Comparison of ENCODE assay signal across 13 cellular contexts in the genomic region with DNA sequence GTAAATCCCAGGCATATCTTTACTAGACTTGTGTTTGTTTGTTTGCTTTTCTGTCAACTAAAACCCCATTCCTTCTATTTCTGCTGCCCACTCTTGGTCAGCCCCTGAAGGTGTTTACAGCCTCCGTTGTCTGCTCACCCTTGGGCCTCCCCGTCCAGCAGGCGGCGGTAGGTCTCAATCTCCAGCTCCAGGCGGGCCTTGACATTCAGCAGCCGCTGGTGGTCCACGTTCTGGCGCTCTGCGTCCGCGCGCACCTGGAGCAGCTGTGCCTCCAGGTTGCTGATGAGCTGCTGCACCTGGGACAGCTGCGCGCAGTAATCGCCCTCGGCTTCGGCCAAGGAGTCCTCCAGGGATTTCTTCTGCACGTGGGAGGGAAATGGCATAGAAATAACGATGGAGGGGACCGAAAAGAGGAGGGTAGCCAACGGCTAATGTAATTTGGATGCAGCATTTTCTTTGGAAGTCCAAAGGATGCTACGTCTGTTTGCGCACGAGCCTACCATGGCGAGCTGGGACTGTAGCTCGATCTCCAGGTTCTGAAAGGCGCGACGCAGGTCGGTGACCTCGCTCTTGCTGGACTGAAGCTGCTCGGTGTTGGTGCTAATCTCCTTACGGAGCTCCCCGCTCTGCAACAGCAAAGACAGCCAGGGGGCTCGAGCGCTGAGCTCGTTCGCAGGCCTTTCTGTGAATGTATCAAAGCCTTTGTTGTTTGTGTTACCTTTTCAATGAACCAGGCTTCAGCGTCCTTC. TPM values are rescaled to one million over a fixed set of nuclear protein-coding genes. Genes with fewer than 3 reads are reported as not detected.
DNase-seq lines count a peak whose midpoint lies in the region; FAIRE-seq and TF ChIP-seq lines count a peak whose summit lies in the region.
"Had no signal": no experiment of that assay in that cellular context is flagged by ENCODE, and none has a peak within 500 bp of the region (broad histone marks: within the 10 kb centered on the region; RNA-seq: fewer than 3 reads in every experiment).

No MANE protein-coding gene starts in this region.

- H2BK20ac ChIP-seq in H1 (ENCODE audit: low read length), result no peak overlapping the region

- H3K4me3 ChIP-seq in H1 (ENCODE audit: extremely low read depth in 1 of 4, insufficient read depth in 2 of 4, low read depth in 3 of 4, low read length in 4 of 4), result no peak overlapping the region
- H3K4me3 ChIP-seq: A549 had no signal

- no peaks in the 10 kb centered on the region; the same call in 1 of the 2 replicates for H3K23me2 ChIP-seq in H1 (ENCODE audit: low read depth, low read length)

- H4K8ac ChIP-seq in H1 (ENCODE audit: extremely low read depth, insufficient read depth, low read length), result no peak overlapping the region

- no peak overlapping the region for H4K91ac ChIP-seq in H1 (replicated peaks; ENCODE audit: insufficient read length, low read length)

- no peaks in the 10 kb centered on the region for H3K9me3 Mint-ChIP-seq in neural crest cell

- H3K56ac ChIP-seq in H1 (replicated peaks; ENCODE audit: insufficient read length, low read depth, low read length), result no peak overlapping the region

- no peaks in the 10 kb centered on the region for H3K4me1 Mint-ChIP-seq in neural crest cell

- TF ChIP-seq RAD21 in H1 (IDR thresholded peaks at IDR 0.05 in 1 of 2, conservative IDR thresholded peaks at IDR 0.05 in 1 of 2; ENCODE audit: low read depth in 2 of 2, low read length in 2 of 2), result peak; percentile 81 to 88

- no peaks in the 10 kb centered on the region for H4K20me1 ChIP-seq in H1 (replicated peaks in 1 of 2; ENCODE audit: control insufficient read depth in 1 of 2, insufficient read depth in 2 of 2, low read length in 2 of 2)

- no peaks in the 10 kb centered on the region; a peak in 1 of 7 replicates for H3K4me1 ChIP-seq in H1 (replicated peaks in 1 of 4; ENCODE audit: control insufficient read depth in 3 of 4, insufficient read depth in 4 of 4, low read length in 3 of 4)

- H3K4ac ChIP-seq in H1 (replicated peaks; ENCODE audit: insufficient read length, low read depth, low read length), result no peak overlapping the region

- no peak overlapping the region for H3K27ac ChIP-seq in H1 (ENCODE audit: low read depth, low read length)

- H3K79me2 ChIP-seq in H1 (ENCODE audit: control insufficient read depth in 1 of 2, insufficient read depth in 2 of 2, low read length in 2 of 2), result no peaks in the 10 kb centered on the region

- 59% methylated on average over 39 of the region's 39 CpGs; no CpG with 5 or more reads in 1 of the 2 experiments for WGBS in H1 (ENCODE audit: extremely low coverage in 1 of 2, insufficient coverage in 1 of 2, insufficient read length in 1 of 2, insufficient replicate concordance in 2 of 2, low coverage in 1 of 2, low lambda C conversion rate in 2 of 2, missing lambda C conversion rate in 1 of 2), 2 experiments

- no peak overlapping the region for H3K23ac ChIP-seq in H1 (ENCODE audit: insufficient read length)

- no peaks in the 10 kb centered on the region for H3K36me3 Mint-ChIP-seq in neural crest cell (ENCODE audit: low read depth)

- H2BK15ac ChIP-seq in H1 (ENCODE audit: low read length), result peak overlapping the region; percentile 4; the same call in 1 of the 2 replicates

- TF ChIP-seq CTCF in LNCAP (IDR thresholded peaks at IDR 0.05) (0 out of 2 replicates have a peak, but pooled peaks have one; percentile 10), H1 (IDR thresholded peaks at IDR 0.05; ENCODE audit: control extremely low read depth in 1 of 3, insufficient read depth in 1 of 3, low read depth in 1 of 3, low read length in 3 of 3) (peak; percentile 80 to 96 (median 95)), neural crest cell (conservative IDR thresholded peaks at IDR 0.05) (peak; percentile 39)

- peak; percentile 17 for DNase-seq in NCI-H748 (lab: John Stamatoyannopoulos, UW; ENCODE audit: unreplicated experiment)
- DNase-seq in NCI-H748 treated with DMSO at 0.1 percent for 48 hours (lab: John Stamatoyannopoulos, UW), result no peak
- DNase-seq in H1 (ENCODE audit: low read depth in 1 of 2, low spot score in 2 of 2), result peak; percentile 66 to 91
- peak; percentile 22 for DNase-seq in neural crest cell (ENCODE audit: low read depth, low spot score)
- DNase-seq in UCSD-AML1 (lab: John Stamatoyannopoulos, UW; ENCODE audit: unreplicated experiment), result no peak
- no peak for DNase-seq in NCI-H1694 treated with DMSO at 0.1 percent for 48 hours (lab: John Stamatoyannopoulos, UW)
- no peak for DNase-seq in NCI-H446 treated with DMSO at 0.1 percent for 48 hours (lab: John Stamatoyannopoulos, UW)
- DNase-seq: anterior cingulate cortex, mammary epithelial cell, NCI-H2029 had no signal

- H2BK120ac ChIP-seq in H1 (replicated peaks; ENCODE audit: low read depth, low read length), result no peak overlapping the region

- 0 out of 4 replicates have a peak overlapping the region, but pooled peaks of 1 of the 2 experiments have one; percentile 22 for H3K4me2 ChIP-seq in H1 (ENCODE audit: insufficient read depth in 1 of 2, low read depth in 2 of 2, low read length in 2 of 2)
- H3K4me2 ChIP-seq: A549 had no signal

- no peak overlapping the region for H3K9ac ChIP-seq in H1 (replicated peaks in 1 of 4; ENCODE audit: extremely low read depth in 1 of 4, low read depth in 3 of 4, low read length in 3 of 4)

- H3K27ac Mint-ChIP-seq in neural crest cell (ENCODE audit: unreplicated experiment), result no peak overlapping the region

- no peak overlapping the region for H3K14ac ChIP-seq in H1 (ENCODE audit: insufficient read length)

- no peak overlapping the region for H4K5ac ChIP-seq in H1 (ENCODE audit: insufficient read length, low read depth, low read length)

- no peak for TF ChIP-seq POLR2A in H1 (IDR thresholded peaks at IDR 0.05; ENCODE audit: control extremely low read depth in 1 of 2, low read depth in 2 of 2, low read length in 2 of 2)

- H3K4me3 Mint-ChIP-seq in neural crest cell, result no peak overlapping the region

- peak overlapping the region; percentile 95 for H2AFZ ChIP-seq in H1 (ENCODE audit: low read length)

- H3K27me3 Mint-ChIP-seq in neural crest cell (ENCODE audit: low read depth), result peaks cover 10% of the 10 kb centered on the region

- H2AK5ac ChIP-seq in H1 (ENCODE audit: low read depth, low read length), result no peak overlapping the region

- H3K79me1 ChIP-seq in H1 (ENCODE audit: low read depth, low read length), result no peaks in the 10 kb centered on the region

- CTCF ChIA-PET in H1 (lab: Charles Lee; ENCODE audit: partially characterized antibody), result interaction anchor here (0.6 to 2.8 kb wide), 33 partner anchors 8 to 803 kb away, joined by 3 to 11 read pairs (median 4); partner anchors contain the start of genes KRT20 and KRT32

- H3K9me3 ChIP-seq in H1 (ENCODE audit: insufficient read depth in 2 of 2, low read depth in 1 of 2, low read length in 1 of 2), result no peaks in the 10 kb centered on the region
- H3K9me3 ChIP-seq: A549 had no signal

- H2BK12ac ChIP-seq in H1 (ENCODE audit: low read depth, low read length), result no peak overlapping the region

- no peak for TF ChIP-seq EP300 in H1 (IDR thresholded peaks at IDR 0.05; ENCODE audit: borderline replicate concordance in 1 of 2, low read depth in 2 of 2, low read length in 2 of 2)

- POLR2A ChIA-PET in H1 (lab: Charles Lee; ENCODE audit: partially characterized antibody), result no interaction called here

- H3K18ac ChIP-seq in H1 (ENCODE audit: extremely low read depth, low read length), result no peak overlapping the region

- H3K36me3 ChIP-seq in H1 (ENCODE audit: control insufficient read depth in 2 of 4, insufficient read depth in 4 of 4, low read length in 3 of 4), result no peaks in the 10 kb centered on the region

- peak overlapping the region; percentile 61; the same call in 1 of the 2 replicates for H2BK5ac ChIP-seq in H1 (ENCODE audit: low read depth, low read length)

- peaks cover 0 to 4% (median 0%) of the 10 kb centered on the region in 4 experiments; a peak in 1 of 7 replicates for H3K27me3 ChIP-seq in H1 (replicated peaks in 1 of 4; ENCODE audit: control insufficient read depth in 3 of 4, extremely low read depth in 1 of 4, insufficient read depth in 3 of 4, low read length in 3 of 4)

- no peak for FAIRE-seq in H1 (lab: Jason Lieb, UNC)

TF ChIP-seq in H1, 55 proteins besides CTCF, POLR2A, EP300 and RAD21 (continues in another document):
- TF ChIP-seq RBBP5 (IDR thresholded peaks at IDR 0.05; ENCODE audit: borderline replicate concordance, low read depth, low read length), result no peak
- TF ChIP-seq CREB1 (IDR thresholded peaks at IDR 0.05), result peak; percentile 41

RNA-seq across cellular contexts. Expression of gene KRT12, which starts 3.9 kb away (rescaled TPM):
- not detected in 2 replicates for total RNA-seq in H1 (2021; fragmentation: NEBNext Ultra II Directional; extraction: Animal tissue kit (Norgen Biotek cat#: 25700))
- 0.03 TPM in 1 of 2 replicates, not detected in the other for polyA plus RNA-seq in H1 (2011; rRNA removed)
- polyA plus RNA-seq in H1 (2011; cell fraction: cytosol; rRNA removed), result not detected
- not detected for polyA plus RNA-seq in H1 (2011; cell fraction: nucleus; rRNA removed)
- not detected in 4 replicates for polyA plus RNA-seq in H1 (2012, experiment 1 of 2)
- not detected for polyA plus RNA-seq in H1 (2012, experiment 2 of 2)
- polyA plus RNA-seq in H1 (2013, experiment 1 of 2), result not detected
- not detected for polyA plus RNA-seq in H1 (2013, experiment 2 of 2)
- not detected in 2 replicates for polyA minus RNA-seq in H1 (2011; rRNA and poly(A)+ RNA removed)
- polyA minus RNA-seq in H1 (2011; cell fraction: cytosol; rRNA and poly(A)+ RNA removed), result not detected
- polyA minus RNA-seq in H1 (2011; cell fraction: nucleus; rRNA and poly(A)+ RNA removed), result not detected
- not detected in 2 replicates for total RNA-seq in neural crest cell
- total RNA-seq: mammary epithelial cell, RPMI7951 had no signal
- polyA plus RNA-seq: A549, mammary epithelial cell had no signal

RNA-seq across cellular contexts. Expression of gene KRT20, which starts 21.9 kb away (rescaled TPM):
- total RNA-seq in H1 (2021; fragmentation: NEBNext Ultra II Directional; extraction: Animal tissue kit (Norgen Biotek cat#: 25700)), result not detected in 2 replicates
- not detected in 2 replicates for polyA plus RNA-seq in H1 (2011; rRNA removed)
- polyA plus RNA-seq in H1 (2011; cell fraction: cytosol; rRNA removed), result not detected
- polyA plus RNA-seq in H1 (2011; cell fraction: nucleus; rRNA removed), result not detected
- polyA plus RNA-seq in H1 (2012, experiment 1 of 2), result not detected in 4 replicates
- not detected for polyA plus RNA-seq in H1 (2012, experiment 2 of 2)
- not detected for polyA plus RNA-seq in H1 (2013, experiment 1 of 2)
- polyA plus RNA-seq in H1 (2013, experiment 2 of 2), result not detected
- not detected in 2 replicates for polyA minus RNA-seq in H1 (2011; rRNA and poly(A)+ RNA removed)
- polyA minus RNA-seq in H1 (2011; cell fraction: cytosol; rRNA and poly(A)+ RNA removed), result not detected
- polyA minus RNA-seq in H1 (2011; cell fraction: nucleus; rRNA and poly(A)+ RNA removed), result not detected
- not detected in 2 replicates for total RNA-seq in neural crest cell
- total RNA-seq: mammary epithelial cell, RPMI7951 had no signal
- polyA plus RNA-seq: mammary epithelial cell had no signal

RNA-seq across cellular contexts. Expression of gene KRT10, which starts 40.7 kb away (rescaled TPM):
- total RNA-seq in H1 (2021; fragmentation: NEBNext Ultra II Directional; extraction: Animal tissue kit (Norgen Biotek cat#: 25700)), result 31.3 and 39.4 TPM in 2 replicates
- 2.4 and 3.5 TPM in 2 replicates for polyA plus RNA-seq in H1 (2011; rRNA removed)
- polyA plus RNA-seq in H1 (2011; cell fraction: cytosol; rRNA removed), result 8.6 TPM
- polyA plus RNA-seq in H1 (2011; cell fraction: nucleus; rRNA removed), result 2.2 TPM
- 12.7 to 29.4 TPM (median 13.8 TPM) in 4 replicates for polyA plus RNA-seq in H1 (2012, experiment 1 of 2)
- 2.2 TPM for polyA plus RNA-seq in H1 (2012, experiment 2 of 2)
- 33.7 TPM for polyA plus RNA-seq in H1 (2013, experiment 1 of 2)
- polyA plus RNA-seq in H1 (2013, experiment 2 of 2), result 34.7 TPM
- polyA minus RNA-seq in H1 (2011; rRNA and poly(A)+ RNA removed), result 0.06 and 0.41 TPM in 2 replicates
- polyA minus RNA-seq in H1 (2011; cell fraction: cytosol; rRNA and poly(A)+ RNA removed), result 1.0 TPM
- 0.70 TPM for polyA minus RNA-seq in H1 (2011; cell fraction: nucleus; rRNA and poly(A)+ RNA removed)
- 33.2 and 39.1 TPM in 2 replicates for total RNA-seq in neural crest cell

Comparison
In these comparisons a context has a peak if more than half of its experiments do, and no peak if none do; other contexts are left out.
1. DNase-seq: peak in NCI-H748 (single experiment), H1 (2 of 2) and neural crest cell (single experiment); none in NCI-H748 treated with DMSO at 0.1 percent for 48 hours (single experiment), UCSD-AML1 (single experiment), NCI-H1694 treated with DMSO at 0.1 percent for 48 hours (single experiment) and NCI-H446 treated with DMSO at 0.1 percent for 48 hours (single experiment).
2. CTCF ChIP-seq: peak in every context shown above with its lines; median percentile 95 in H1; 39 in neural crest cell; 10 in LNCAP.